ENCODE assay signal across 8 cellular contexts in genomic region chr4:49032440-49033161, GRCh38. TPM values are rescaled to one million over a fixed set of nuclear protein-coding genes. Genes with fewer than 3 reads are reported as not detected.
DNase-seq lines count a peak whose midpoint lies in the region; ATAC-seq, FAIRE-seq and TF ChIP-seq lines count a peak whose summit lies in the region.

No MANE protein-coding gene starts in this region.

- ATAC-seq in activated CD8-positive, alpha-beta memory T cell treated with anti-CD3 and anti-CD28 coated beads, Interleukin-2, amount 10 ng/mL, durations not matched to agents 7 days and 5 days = no peak
- no peak for ATAC-seq in activated CD4-positive, CD25-positive, alpha-beta regulatory T cell treated with anti-CD3 and anti-CD28 coated beads, Interleukin-2, amount 50 U/mL, for 24 hours

- no peak overlapping the region for H3K14ac ChIP-seq in H1 (ENCODE audit: insufficient read length)

- H2AK5ac ChIP-seq in H1 (ENCODE audit: low read depth, low read length) = no peak overlapping the region

- no peaks in the 10 kb centered on the region for H3K36me3 ChIP-seq in H1 (ENCODE audit: control insufficient read depth in 2 of 4, insufficient read depth in 4 of 4, low read length in 3 of 4)
- no peaks in the 10 kb centered on the region for H3K36me3 ChIP-seq in transverse colon

- no peaks in the 10 kb centered on the region for H3K79me2 ChIP-seq in H1 (ENCODE audit: control insufficient read depth in 1 of 2, insufficient read depth in 2 of 2, low read length in 2 of 2)

- no peak overlapping the region for H3K27ac Mint-ChIP-seq in activated CD8-positive, alpha-beta memory T cell treated with anti-CD3 and anti-CD28 coated beads, Interleukin-2, amount 10 ng/mL, durations not matched to agents 7 days and 5 days

- intact Hi-C loops in transverse colon (cut with DNase I; ENCODE audit: low total_unique reads) = no loop called here

- no peak overlapping the region for H2AFZ ChIP-seq in H1 (ENCODE audit: low read length)

- H3K23ac ChIP-seq in H1 (ENCODE audit: insufficient read length) = no peak overlapping the region

- WGBS in H1 (ENCODE audit: extremely low coverage in 1 of 2, insufficient coverage in 1 of 2, insufficient read length in 1 of 2, insufficient replicate concordance in 2 of 2, low coverage in 1 of 2, low lambda C conversion rate in 2 of 2, missing lambda C conversion rate in 1 of 2), 2 experiments = 59% methylated on average over 11 of the region's 11 CpGs; no CpG with 5 or more reads in 1 of the 2 experiments
- 59 to 90% methylated on average over 2 to 11 of the region's 11 CpGs for WGBS in transverse colon (ENCODE audit: low coverage in 1 of 2), 2 donors

- no peak overlapping the region for H2BK12ac ChIP-seq in H1 (ENCODE audit: low read depth, low read length)

- no peak overlapping the region for H2BK5ac ChIP-seq in H1 (ENCODE audit: low read depth, low read length)

- no peak overlapping the region for H3K56ac ChIP-seq in H1 (replicated peaks; ENCODE audit: insufficient read length, low read depth, low read length)

- no peaks in the 10 kb centered on the region for H3K9me3 Mint-ChIP-seq in activated CD8-positive, alpha-beta memory T cell treated with anti-CD3 and anti-CD28 coated beads, Interleukin-2, amount 10 ng/mL, durations not matched to agents 7 days and 5 days (ENCODE audit: low read depth)

- peak; percentile 75 to 78 for TF ChIP-seq RAD21 in H1 (IDR thresholded peaks at IDR 0.05 in 1 of 2, conservative IDR thresholded peaks at IDR 0.05 in 1 of 2; ENCODE audit: low read depth in 2 of 2, low read length in 2 of 2)

- no peaks in the 10 kb centered on the region for H3K79me1 ChIP-seq in H1 (ENCODE audit: low read depth, low read length)

- H2BK120ac ChIP-seq in H1 (replicated peaks; ENCODE audit: low read depth, low read length) = no peak overlapping the region

- in situ Hi-C loops in transverse colon (cut with MboI; ENCODE audit: low pct_ligation_motif_present in 1 of 4, low pct_unique_long_range_greater_than_20kb in 1 of 4, low sequenced_read_pairs in 3 of 4) = no loop called here

- H3K27me3 Mint-ChIP-seq in activated CD8-positive, alpha-beta memory T cell treated with anti-CD3 and anti-CD28 coated beads, Interleukin-2, amount 10 ng/mL, durations not matched to agents 7 days and 5 days = peaks cover 4% of the 10 kb centered on the region

- no peaks in the 10 kb centered on the region for H3K23me2 ChIP-seq in H1 (ENCODE audit: low read depth, low read length)

- H3K18ac ChIP-seq in H1 (ENCODE audit: extremely low read depth, low read length) = no peak overlapping the region

- H3K4me1 ChIP-seq in H1 (replicated peaks in 1 of 4; ENCODE audit: control insufficient read depth in 3 of 4, insufficient read depth in 4 of 4, low read length in 3 of 4) (no peaks in the 10 kb centered on the region), transverse colon (no peaks in the 10 kb centered on the region)

- no peaks in the 10 kb centered on the region for H3K4me1 Mint-ChIP-seq in activated CD8-positive, alpha-beta memory T cell treated with anti-CD3 and anti-CD28 coated beads, Interleukin-2, amount 10 ng/mL, durations not matched to agents 7 days and 5 days

- TF ChIP-seq POLR2A in H1 (IDR thresholded peaks at IDR 0.05; ENCODE audit: control extremely low read depth in 1 of 2, low read depth in 2 of 2, low read length in 2 of 2) = no peak
- no peak for TF ChIP-seq POLR2A in transverse colon (IDR thresholded peaks at IDR 0.05)

- H3K9ac ChIP-seq in H1 (replicated peaks in 1 of 4; ENCODE audit: extremely low read depth in 1 of 4, low read depth in 3 of 4, low read length in 3 of 4) = no peak overlapping the region

- H3K4me3 ChIP-seq in GM12865 (ENCODE audit: low read depth, low read length) (no peak overlapping the region), H1 (ENCODE audit: extremely low read depth in 1 of 4, insufficient read depth in 2 of 4, low read depth in 3 of 4, low read length in 4 of 4) (no peak overlapping the region), transverse colon (no peak overlapping the region)

- peak; percentile 82 for FAIRE-seq in H1 (lab: Jason Lieb, UNC)

- DNase-seq in AG09319 (ENCODE audit: extremely low read depth, low read depth) (no peak), GM12865 (ENCODE audit: low read depth) (peak; percentile 30), NCI-H524 treated with DMSO at 0.1 percent for 48 hours (lab: John Stamatoyannopoulos, UW) (peak; percentile 2), H1 (ENCODE audit: low read depth in 1 of 2, low spot score in 2 of 2) (peak in 1 of 2 experiments; percentile 55), transverse colon (no peak), GOT3 (lab: John Stamatoyannopoulos, UW) (no peak)
- DNase-seq in activated CD8-positive, alpha-beta memory T cell treated with anti-CD3 and anti-CD28 coated beads, Interleukin-2, amount 10 ng/mL, durations not matched to agents 7 days and 5 days = no peak

- TF ChIP-seq EP300 in H1 (IDR thresholded peaks at IDR 0.05; ENCODE audit: borderline replicate concordance in 1 of 2, low read depth in 2 of 2, low read length in 2 of 2) (no peak), transverse colon (IDR thresholded peaks at IDR 0.05; ENCODE audit: low read depth) (no peak)

- POLR2A ChIA-PET in H1 (lab: Charles Lee; ENCODE audit: partially characterized antibody) = no interaction called here

- H4K5ac ChIP-seq in H1 (ENCODE audit: insufficient read length, low read depth, low read length) = no peak overlapping the region

- H4K20me1 ChIP-seq in H1 (replicated peaks in 1 of 2; ENCODE audit: control insufficient read depth in 1 of 2, insufficient read depth in 2 of 2, low read length in 2 of 2) = no peaks in the 10 kb centered on the region

- no peaks in the 10 kb centered on the region for H3K36me3 Mint-ChIP-seq in activated CD8-positive, alpha-beta memory T cell treated with anti-CD3 and anti-CD28 coated beads, Interleukin-2, amount 10 ng/mL, durations not matched to agents 7 days and 5 days

- CTCF ChIA-PET in H1 (lab: Charles Lee; ENCODE audit: partially characterized antibody) = no interaction called here
- CTCF ChIA-PET in activated CD8-positive, alpha-beta memory T cell treated with anti-CD3 and anti-CD28 coated beads, Interleukin-2, amount 10 ng/mL, durations not matched to agents 7 days and 5 days (lab: Charles Lee) = no interaction called here

- H4K91ac ChIP-seq in H1 (replicated peaks; ENCODE audit: insufficient read length, low read length) = no peak overlapping the region

- TF ChIP-seq CTCF in AG09319 (IDR thresholded peaks at IDR 0.05; ENCODE audit: low read depth, low read length) (peak; percentile 27), GM12865 (IDR thresholded peaks at IDR 0.05; ENCODE audit: insufficient read depth, low read depth, low read length, missing control alignments) (peak; percentile 48), H1 (IDR thresholded peaks at IDR 0.05; ENCODE audit: control extremely low read depth in 1 of 3, insufficient read depth in 1 of 3, low read depth in 1 of 3, low read length in 3 of 3) (peak; percentile 29 to 68 (median 64)), transverse colon (IDR thresholded peaks at IDR 0.05) (peak in 3 of 5 experiments; percentile 21 to 29 (median 29))

- H4K8ac ChIP-seq in H1 (ENCODE audit: extremely low read depth, insufficient read depth, low read length) = no peak overlapping the region

- no peak overlapping the region for H2BK15ac ChIP-seq in H1 (ENCODE audit: low read length)

- H3K27me3 ChIP-seq in H1 (replicated peaks in 1 of 4; ENCODE audit: control insufficient read depth in 3 of 4, extremely low read depth in 1 of 4, insufficient read depth in 3 of 4, low read length in 3 of 4) (no peaks in the 10 kb centered on the region), transverse colon (no peaks in the 10 kb centered on the region)

- H3K4me2 ChIP-seq in H1 (ENCODE audit: insufficient read depth in 1 of 2, low read depth in 2 of 2, low read length in 2 of 2) = no peak overlapping the region

- H3K27ac ChIP-seq in H1 (ENCODE audit: low read depth, low read length) (no peak overlapping the region), transverse colon (no peak overlapping the region)

- H3K4me3 Mint-ChIP-seq in activated CD8-positive, alpha-beta memory T cell treated with anti-CD3 and anti-CD28 coated beads, Interleukin-2, amount 10 ng/mL, durations not matched to agents 7 days and 5 days = no peak overlapping the region

- H3K4ac ChIP-seq in H1 (replicated peaks; ENCODE audit: insufficient read length, low read depth, low read length) = no peak overlapping the region

- H2BK20ac ChIP-seq in H1 (ENCODE audit: low read length) = no peak overlapping the region

- H3K9me3 ChIP-seq in H1 (ENCODE audit: insufficient read depth in 2 of 2, low read depth in 1 of 2, low read length in 1 of 2) = peaks cover 67 to 70% of the 10 kb centered on the region in 2 experiments
- no peaks in the 10 kb centered on the region for H3K9me3 ChIP-seq in transverse colon

TF ChIP-seq in H1, 55 proteins besides CTCF, POLR2A, EP300 and RAD21:
- no peak for TF ChIP-seq TAF1 (IDR thresholded peaks at IDR 0.05; ENCODE audit: low read depth, low read length)
- TF ChIP-seq CEBPB (IDR thresholded peaks at IDR 0.05; ENCODE audit: low read depth, low read length) = peak; percentile 61; the same call in 1 of the 2 replicates
- no peak for TF ChIP-seq E2F6 (IDR thresholded peaks at IDR 0.05)
- no peak for TF ChIP-seq BACH1 (IDR thresholded peaks at IDR 0.05; ENCODE audit: low read length)
- TF ChIP-seq SP1 (IDR thresholded peaks at IDR 0.05; ENCODE audit: low read depth, low read length) = no peak

RNA-seq across cellular contexts. Expression of gene CWH43, which starts 46.5 kb away (rescaled TPM):
- not detected in 2 replicates for total RNA-seq in H1 (2021; fragmentation: NEBNext Ultra II Directional; extraction: Animal tissue kit (Norgen Biotek cat#: 25700))
- not detected in 2 replicates for polyA plus RNA-seq in H1 (2011; rRNA removed)
- polyA plus RNA-seq in H1 (2011; cell fraction: cytosol; rRNA removed) = not detected
- polyA plus RNA-seq in H1 (2011; cell fraction: nucleus; rRNA removed) = not detected
- polyA plus RNA-seq in H1 (2012, experiment 1 of 2) = not detected in 4 replicates
- polyA plus RNA-seq in H1 (2012, experiment 2 of 2) = not detected
- polyA plus RNA-seq in H1 (2013, experiment 1 of 2) = not detected
- polyA plus RNA-seq in H1 (2013, experiment 2 of 2) = not detected
- not detected in 2 replicates for polyA minus RNA-seq in H1 (2011; rRNA and poly(A)+ RNA removed)
- not detected for polyA minus RNA-seq in H1 (2011; cell fraction: cytosol; rRNA and poly(A)+ RNA removed)
- not detected for polyA minus RNA-seq in H1 (2011; cell fraction: nucleus; rRNA and poly(A)+ RNA removed)
- 10 to 100 TPM; 13.5 to 43.3 (median 34.8) TPM for total RNA-seq in transverse colon
- not detected for total RNA-seq in activated CD8-positive, alpha-beta memory T cell treated with anti-CD3 and anti-CD28 coated beads, Interleukin-2, amount 10 ng/mL, durations not matched to agents 7 days and 5 days

Comparison
In these comparisons a context has a peak if more than half of its experiments do, and no peak if none do; other contexts are left out.
1. DNase-seq: peak in GM12865 (single experiment) and NCI-H524 treated with DMSO at 0.1 percent for 48 hours (single experiment); none in AG09319 (single experiment), transverse colon (single experiment), activated CD8-positive, alpha-beta memory T cell treated with anti-CD3 and anti-CD28 coated beads, Interleukin-2, amount 10 ng/mL, durations not matched to agents 7 days and 5 days (single experiment) and GOT3 (single experiment).
2. RNA of gene CWH43, which starts 46.5 kb away (total RNA-seq): 13.5 to 43.3 TPM in transverse colon; not detected in H1 and not detected in activated CD8-positive, alpha-beta memory T cell treated with anti-CD3 and anti-CD28 coated beads, Interleukin-2, amount 10 ng/mL, durations not matched to agents 7 days and 5 days; every median in the first group is over 10 times any median in the second.
3. Peak in every context shown above with its lines, with median percentiles within 50 percentile points of each other: CTCF ChIP-seq.